ENCODE assay signal across 16 cellular contexts in the genomic region with DNA sequence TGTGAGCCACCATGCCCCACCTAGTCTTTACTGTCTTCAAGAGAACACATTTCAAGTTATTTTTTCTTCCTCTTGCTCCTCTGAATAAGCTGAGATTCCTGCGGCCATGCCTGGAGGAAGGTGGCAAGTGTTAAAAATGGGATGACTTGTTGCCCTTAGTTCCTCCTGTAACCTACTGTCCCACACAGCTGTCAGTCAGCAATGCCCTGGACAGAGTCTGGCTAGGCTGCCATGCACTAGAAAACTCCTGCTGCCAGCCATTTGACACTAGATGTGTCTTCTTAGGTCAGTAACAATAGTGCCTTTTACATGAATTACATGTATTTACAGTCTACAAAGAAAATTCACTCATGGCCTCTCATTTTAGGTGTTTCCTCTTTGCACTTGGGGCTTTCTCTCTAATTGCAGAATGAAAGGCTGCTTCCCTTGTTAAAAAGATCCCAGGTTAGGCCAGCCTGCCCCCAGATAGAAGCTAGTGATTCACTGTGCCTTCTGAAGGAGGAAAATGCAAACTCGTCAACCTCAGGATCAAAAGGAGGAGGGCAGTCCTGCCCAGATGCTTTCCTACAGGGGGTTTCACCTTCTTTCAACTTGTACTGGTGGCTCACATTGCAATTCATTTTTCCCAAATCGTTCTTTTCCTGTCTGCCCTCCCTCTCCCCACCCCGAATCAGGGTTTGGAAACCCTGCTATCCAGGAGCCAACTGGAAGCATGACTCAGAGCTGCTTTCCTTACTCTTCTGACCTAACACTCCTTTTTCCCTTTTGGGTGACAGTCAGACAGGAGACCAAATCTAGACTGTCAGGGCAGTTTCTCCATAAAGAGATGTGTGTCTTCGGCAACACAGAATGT.
DNase-seq lines count a peak whose midpoint lies in the region; ATAC-seq, FAIRE-seq and TF ChIP-seq lines count a peak whose summit lies in the region.
"Had no signal": no experiment of that assay in that cellular context is flagged by ENCODE, and none has a peak within 500 bp of the region (broad histone marks: within the 10 kb centered on the region; RNA-seq: fewer than 3 reads in every experiment).

No MANE protein-coding gene starts in this region.

- no peak overlapping the region for H3K27ac ChIP-seq in RWPE1

- no peak overlapping the region for H3K27ac Mint-ChIP-seq in stimulated activated naive CD8-positive, alpha-beta T cell treated with anti-CD3 and anti-CD28 coated beads, Interleukin-15, amount 100 ng/mL, for 72 hours

- no peak overlapping the region for H3K4me3 ChIP-seq in fibroblast of pulmonary artery (replicated peaks; ENCODE audit: low read depth, low read length)

- H3K4me3 Mint-ChIP-seq in stimulated activated naive CD8-positive, alpha-beta T cell treated with anti-CD3 and anti-CD28 coated beads, Interleukin-15, amount 100 ng/mL, for 72 hours, result no peak overlapping the region

- TF ChIP-seq CTCF in RWPE1 (conservative IDR thresholded peaks at IDR 0.05; ENCODE audit: low read depth) (no peak), fibroblast of pulmonary artery (IDR thresholded peaks at IDR 0.05; ENCODE audit: low read length, missing control alignments) (no peak)

- no peaks in the 10 kb centered on the region for H3K9me3 Mint-ChIP-seq in stimulated activated naive CD8-positive, alpha-beta T cell treated with anti-CD3 and anti-CD28 coated beads, Interleukin-15, amount 100 ng/mL, for 72 hours

- CTCF ChIA-PET in RWPE1 (lab: Yijun Ruan, JAX), result interaction anchor here (0.5 to 0.6 kb wide), 2 partner anchors 224 to 369 kb away, joined by 7 to 8 read pairs; no protein-coding TSS in a partner anchor

- POLR2A ChIA-PET in RWPE1 (lab: Yijun Ruan, JAX; ENCODE audit: low non-redundant PET), result no interaction called here

- H3K4me1 Mint-ChIP-seq in stimulated activated naive CD8-positive, alpha-beta T cell treated with anti-CD3 and anti-CD28 coated beads, Interleukin-15, amount 100 ng/mL, for 72 hours, result peaks cover 25% of the 10 kb centered on the region

- peak; percentile 80 for FAIRE-seq in urothelium cell line (lab: Jason Lieb, UNC)
- FAIRE-seq: GM12891, HTR-8/SVneo had no signal

- H3K27me3 Mint-ChIP-seq in stimulated activated naive CD8-positive, alpha-beta T cell treated with anti-CD3 and anti-CD28 coated beads, Interleukin-15, amount 100 ng/mL, for 72 hours, result peaks cover 53% of the 10 kb centered on the region

- no peak for DNase-seq in stimulated activated naive CD8-positive, alpha-beta T cell treated with anti-CD3 and anti-CD28 coated beads, Interleukin-15, Interleukin-2, amounts not matched to agents 100 U/mL and 50 U/mL, for 24 hours
- no peak for DNase-seq in stimulated activated naive CD8-positive, alpha-beta T cell treated with anti-CD3 and anti-CD28 coated beads, Interleukin-15, amount 100 ng/mL, for 72 hours
- DNase-seq in RWPE1 (ENCODE audit: low spot score) (peak; percentile 44), fibroblast of pulmonary artery (ENCODE audit: low read depth) (peak; percentile 48), urothelium cell line (ENCODE audit: low spot score) (peak; percentile 51), NCI-H2171 treated with DMSO at 0.1 percent for 48 hours (lab: John Stamatoyannopoulos, UW) (no peak), NOMO-1 (lab: John Stamatoyannopoulos, UW; ENCODE audit: unreplicated experiment in 2 of 2) (no peak), NCI-H526 treated with DMSO at 0.1 percent for 48 hours (lab: John Stamatoyannopoulos, UW) (no peak)
- DNase-seq: activated CD4-positive, CD25-positive, alpha-beta regulatory T cell treated with anti-CD3 and anti-CD28 coated beads, Interleukin-2, amount 50 U/mL, for 72 hours; DMS79; NCI-H1417; NK-92 treated with Interleukin-12 subunit alpha and Interleukin-12 subunit beta, amount 100 ng/mL, for 24 hours; stimulated activated CD4-positive, alpha-beta T cell treated with anti-CD3 and anti-CD28 coated beads, Interleukin-2, amount 100 ng/mL, for 48 hours; stimulated activated naive CD4-positive, alpha-beta T cell had no signal

- ATAC-seq in stimulated activated naive CD8-positive, alpha-beta T cell treated with anti-CD3 and anti-CD28 coated beads, Interleukin-15, Interleukin-2, amounts not matched to agents 100 U/mL and 50 U/mL, for 24 hours, result peak; percentile 40
- ATAC-seq in stimulated activated naive CD8-positive, alpha-beta T cell treated with anti-CD3 and anti-CD28 coated beads, Interleukin-15, amount 100 ng/mL, for 72 hours, result no peak

Comparison
In these comparisons a context has a peak if more than half of its experiments do, and no peak if none do; other contexts are left out.
1. DNase-seq: peak in RWPE1 (single experiment), fibroblast of pulmonary artery (single experiment) and urothelium cell line (single experiment); none in stimulated activated naive CD8-positive, alpha-beta T cell treated with anti-CD3 and anti-CD28 coated beads, Interleukin-15, Interleukin-2, amounts not matched to agents 100 U/mL and 50 U/mL, for 24 hours (single experiment), stimulated activated naive CD8-positive, alpha-beta T cell treated with anti-CD3 and anti-CD28 coated beads, Interleukin-15, amount 100 ng/mL, for 72 hours (0 of 2), NCI-H2171 treated with DMSO at 0.1 percent for 48 hours (single experiment), NOMO-1 (0 of 2) and NCI-H526 treated with DMSO at 0.1 percent for 48 hours (single experiment).